Comparison of ENCODE assay signal across 39 cellular contexts in genomic region chr17:57733085-57733484, GRCh38. TPM values are rescaled to one million over a fixed set of nuclear protein-coding genes. Genes with fewer than 3 reads are reported as not detected.
"Had no signal": no experiment of that assay in that cellular context is flagged by ENCODE, and none has a peak within 500 bp of the region (broad histone marks: within the 10 kb centered on the region; RNA-seq: fewer than 3 reads in every experiment).

No MANE protein-coding gene starts in this region.

- FAIRE-seq: bronchial epithelial cell, TTC549 had no signal

- H3K9me3 Mint-ChIP-seq: activated B cell treated with CpG ODN at 0.5 μM for 24 hours; activated CD4-positive, alpha-beta memory T cell treated with anti-CD3 and anti-CD28 coated beads for 36 hours; activated CD4-positive, alpha-beta T cell treated with anti-CD3 and anti-CD28 coated beads, Interleukin-2, amount 10 ng/mL, durations not matched to agents 24 days and 14 days; activated naive CD4-positive, alpha-beta T cell treated with anti-CD3 and anti-CD28 coated beads, Interleukin-2, amount 10 ng/mL, durations not matched to agents 7 days and 5 days; activated naive CD4-positive, alpha-beta T cell treated with anti-CD3 and anti-CD28 coated beads, Interleukin-2, amount 50 U/mL, for 24 hours; activated naive CD8-positive, alpha-beta T cell treated with anti-CD3 and anti-CD28 coated beads, Interleukin-2, amount 10 ng/mL, durations not matched to agents 7 days and 5 days; activated naive CD8-positive, alpha-beta T cell treated with anti-CD3 and anti-CD28 coated beads, Interleukin-2, amount 50 U/mL, for 24 hours; activated T-cell treated with anti-CD3 and anti-CD28 coated beads, Interleukin-2, amount 50 U/mL, for 24 hours; activated T-helper 2 cell treated with anti-CD3 and anti-CD28 coated beads, Interferon-gamma antibody, Interleukin-2, Interleukin-4, amounts not matched to agents 10 μg/mL and 5 μg/mL and 100 μg/mL, durations not matched to agents 14 hours and 24 hours and 36 hours; central memory CD8-positive, alpha-beta T cell; T-helper 1 cell treated with Interleukin-12 subunit alpha and Interleukin-12 subunit beta and Interleukin-4 antibody, amounts not matched to agents 30 μg/mL and 1 μg/mL, for 36 hours; T-helper 2 cell treated with Interferon-gamma antibody and Interleukin-4, amounts not matched to agents 5 μg/mL and 100 μg/mL, for 36 hours had no signal

- H3K27ac Mint-ChIP-seq: activated B cell treated with CpG ODN at 0.5 μM for 24 hours; activated CD4-positive, alpha-beta memory T cell treated with anti-CD3 and anti-CD28 coated beads for 36 hours; activated CD4-positive, alpha-beta T cell treated with anti-CD3 and anti-CD28 coated beads, Interleukin-2, amount 10 ng/mL, durations not matched to agents 24 days and 14 days; activated CD8-positive, alpha-beta memory T cell treated with anti-CD3 and anti-CD28 coated beads, Interleukin-2, amount 10 ng/mL, durations not matched to agents 7 days and 5 days; activated CD8-positive, alpha-beta T cell treated with anti-CD3 and anti-CD28 coated beads, Interleukin-2, amount 10 ng/mL, durations not matched to agents 7 days and 5 days; activated naive CD4-positive, alpha-beta T cell treated with anti-CD3 and anti-CD28 coated beads, Interleukin-2, amount 10 ng/mL, durations not matched to agents 7 days and 5 days; activated naive CD4-positive, alpha-beta T cell treated with anti-CD3 and anti-CD28 coated beads, Interleukin-2, amount 50 U/mL, for 24 hours; activated naive CD8-positive, alpha-beta T cell; activated naive CD8-positive, alpha-beta T cell treated with anti-CD3 and anti-CD28 coated beads, Interleukin-2, amount 10 ng/mL, durations not matched to agents 7 days and 5 days; activated naive CD8-positive, alpha-beta T cell treated with anti-CD3 and anti-CD28 coated beads, Interleukin-2, amount 50 U/mL, for 24 hours; activated T-cell treated with anti-CD3 and anti-CD28 coated beads, Interleukin-2, amount 50 U/mL, for 24 hours; activated T-helper 2 cell treated with anti-CD3 and anti-CD28 coated beads, Interferon-gamma antibody, Interleukin-2, Interleukin-4, amounts not matched to agents 10 μg/mL and 5 μg/mL and 100 μg/mL, durations not matched to agents 14 hours and 24 hours and 36 hours; T-helper 1 cell treated with Interleukin-12 subunit alpha and Interleukin-12 subunit beta and Interleukin-4 antibody, amounts not matched to agents 30 μg/mL and 1 μg/mL, for 36 hours; T-helper 2 cell treated with Interferon-gamma antibody and Interleukin-4, amounts not matched to agents 5 μg/mL and 100 μg/mL, for 36 hours had no signal

- H3K27me3 ChIP-seq: ascending aorta had no signal

- ATAC-seq: activated CD8-positive, alpha-beta memory T cell treated with anti-CD3 and anti-CD28 coated beads, Interleukin-2, amount 10 ng/mL, durations not matched to agents 7 days and 5 days; activated CD8-positive, alpha-beta T cell treated with anti-CD3 and anti-CD28 coated beads, Interleukin-2, amount 10 ng/mL, durations not matched to agents 7 days and 5 days; activated naive CD8-positive, alpha-beta T cell treated with anti-CD3 and anti-CD28 coated beads, Interleukin-2, amount 50 U/mL, for 24 hours had no signal

- H3K27me3 Mint-ChIP-seq: activated B cell treated with CpG ODN at 0.5 μM for 24 hours; activated CD4-positive, alpha-beta memory T cell treated with anti-CD3 and anti-CD28 coated beads for 36 hours; activated naive CD4-positive, alpha-beta T cell treated with anti-CD3 and anti-CD28 coated beads, Interleukin-2, amount 50 U/mL, for 24 hours; activated naive CD8-positive, alpha-beta T cell; activated naive CD8-positive, alpha-beta T cell treated with anti-CD3 and anti-CD28 coated beads, Interleukin-2, amount 50 U/mL, for 24 hours; activated T-cell treated with anti-CD3 and anti-CD28 coated beads, Interleukin-2, amount 50 U/mL, for 24 hours had no signal

- H3K4me3 Mint-ChIP-seq: activated B cell treated with CpG ODN at 0.5 μM for 24 hours; activated CD4-positive, alpha-beta memory T cell treated with anti-CD3 and anti-CD28 coated beads for 36 hours; activated CD4-positive, alpha-beta T cell treated with anti-CD3 and anti-CD28 coated beads, Interleukin-2, amount 10 ng/mL, durations not matched to agents 24 days and 14 days; activated CD8-positive, alpha-beta memory T cell treated with anti-CD3 and anti-CD28 coated beads, Interleukin-2, amount 10 ng/mL, durations not matched to agents 7 days and 5 days; activated CD8-positive, alpha-beta T cell treated with anti-CD3 and anti-CD28 coated beads, Interleukin-2, amount 10 ng/mL, durations not matched to agents 7 days and 5 days; activated naive CD4-positive, alpha-beta T cell treated with anti-CD3 and anti-CD28 coated beads, Interleukin-2, amount 10 ng/mL, durations not matched to agents 7 days and 5 days; activated naive CD4-positive, alpha-beta T cell treated with anti-CD3 and anti-CD28 coated beads, Interleukin-2, amount 50 U/mL, for 24 hours; activated naive CD8-positive, alpha-beta T cell; activated naive CD8-positive, alpha-beta T cell treated with anti-CD3 and anti-CD28 coated beads, Interleukin-2, amount 10 ng/mL, durations not matched to agents 7 days and 5 days; activated naive CD8-positive, alpha-beta T cell treated with anti-CD3 and anti-CD28 coated beads, Interleukin-2, amount 50 U/mL, for 24 hours; activated T-cell treated with anti-CD3 and anti-CD28 coated beads, Interleukin-2, amount 50 U/mL, for 24 hours; brain; central memory CD8-positive, alpha-beta T cell; T-helper 1 cell treated with Interleukin-12 subunit alpha and Interleukin-12 subunit beta and Interleukin-4 antibody, amounts not matched to agents 30 μg/mL and 1 μg/mL, for 36 hours; T-helper 2 cell treated with Interferon-gamma antibody and Interleukin-4, amounts not matched to agents 5 μg/mL and 100 μg/mL, for 36 hours had no signal

- DNase-seq: activated B cell treated with CpG ODN at 0.5 μM for 24 hours; activated CD4-positive, alpha-beta memory T cell treated with anti-CD3 and anti-CD28 coated beads for 36 hours; activated CD4-positive, alpha-beta T cell treated with anti-CD3 and anti-CD28 coated beads for 4 hours; activated CD4-positive, alpha-beta T cell treated with anti-CD3 and anti-CD28 coated beads, Interleukin-2, amount 10 ng/mL, durations not matched to agents 24 days and 14 days; activated CD4-positive, alpha-beta T cell treated with anti-CD3 and anti-CD28 coated beads, Interleukin-2, amount 50 U/mL, for 1 hour; activated CD4-positive, alpha-beta T cell treated with anti-CD3 and anti-CD28 coated beads, Interleukin-2, amount 50 U/mL, for 4 hours; activated CD4-positive, CD25-positive, alpha-beta regulatory T cell treated with anti-CD3 and anti-CD28 coated beads, Interleukin-2, amount 50 U/mL, for 72 hours; activated CD8-positive, alpha-beta memory T cell treated with anti-CD3 and anti-CD28 coated beads for 24 hours; activated CD8-positive, alpha-beta memory T cell treated with anti-CD3 and anti-CD28 coated beads, Interleukin-2, amount 10 ng/mL, durations not matched to agents 7 days and 5 days; activated CD8-positive, alpha-beta memory T cell treated with anti-CD3 and anti-CD28 coated beads, Interleukin-2, amount 50 U/mL, for 48 hours; activated CD8-positive, alpha-beta T cell treated with anti-CD3 and anti-CD28 coated beads, Interleukin-2, amount 10 ng/mL, durations not matched to agents 7 days and 5 days; activated effector memory CD4-positive, alpha-beta T cell treated with Interleukin-2 at 50 U/mL for 16 hours; activated gamma-delta T cell; activated naive CD4-positive, alpha-beta T cell treated with anti-CD3 and anti-CD28 coated beads, Interleukin-2, amount 10 ng/mL, durations not matched to agents 7 days and 5 days; activated naive CD4-positive, alpha-beta T cell treated with Interleukin-2 at 50 U/mL for 16 hours; activated naive CD8-positive, alpha-beta T cell treated with anti-CD3 and anti-CD28 coated beads, Interleukin-2, amount 10 ng/mL, durations not matched to agents 7 days and 5 days; activated naive CD8-positive, alpha-beta T cell treated with anti-CD3 and anti-CD28 coated beads, Interleukin-2, amount 50 U/mL, for 24 hours; activated T-cell treated with anti-CD3 and anti-CD28 coated beads, Interleukin-2, amount 50 U/mL, for 24 hours; activated T-cell treated with anti-CD3 and anti-CD28 coated beads, Interleukin-2, amount 50 U/mL, for 48 hours; amygdala; anterior cingulate cortex; caudate nucleus; cerebellar nuclear complex; T-helper 2 cell; T-helper 9 cell had no signal

- H3K4me1 ChIP-seq: ascending aorta had no signal

- H3K4me1 Mint-ChIP-seq: activated CD4-positive, alpha-beta T cell treated with anti-CD3 and anti-CD28 coated beads, Interleukin-2, amount 10 ng/mL, durations not matched to agents 24 days and 14 days; activated CD8-positive, alpha-beta memory T cell treated with anti-CD3 and anti-CD28 coated beads, Interleukin-2, amount 10 ng/mL, durations not matched to agents 7 days and 5 days; activated naive CD4-positive, alpha-beta T cell treated with anti-CD3 and anti-CD28 coated beads, Interleukin-2, amount 10 ng/mL, durations not matched to agents 7 days and 5 days; activated naive CD4-positive, alpha-beta T cell treated with anti-CD3 and anti-CD28 coated beads, Interleukin-2, amount 50 U/mL, for 24 hours; central memory CD8-positive, alpha-beta T cell had no signal

- H3K9me3 ChIP-seq: ascending aorta had no signal

- H3K27ac ChIP-seq: ascending aorta, cardiac muscle cell, VCaP had no signal

- H3K36me3 ChIP-seq: ascending aorta, cardiac muscle cell had no signal

- H3K36me3 Mint-ChIP-seq: activated CD4-positive, alpha-beta memory T cell treated with anti-CD3 and anti-CD28 coated beads for 36 hours; activated CD8-positive, alpha-beta memory T cell treated with anti-CD3 and anti-CD28 coated beads, Interleukin-2, amount 10 ng/mL, durations not matched to agents 7 days and 5 days; activated naive CD4-positive, alpha-beta T cell treated with anti-CD3 and anti-CD28 coated beads, Interleukin-2, amount 10 ng/mL, durations not matched to agents 7 days and 5 days; activated naive CD4-positive, alpha-beta T cell treated with anti-CD3 and anti-CD28 coated beads, Interleukin-2, amount 50 U/mL, for 24 hours; activated naive CD8-positive, alpha-beta T cell; activated naive CD8-positive, alpha-beta T cell treated with anti-CD3 and anti-CD28 coated beads, Interleukin-2, amount 10 ng/mL, durations not matched to agents 7 days and 5 days; brain had no signal

- H3K4me3 ChIP-seq: ascending aorta, cardiac muscle cell had no signal

RNA-seq across cellular contexts. Expression of gene CCDC182, which starts 12.0 kb away (rescaled TPM):
- total RNA-seq: activated B cell treated with CpG ODN at 0.5 μM for 24 hours; activated CD4-positive, alpha-beta memory T cell treated with anti-CD3 and anti-CD28 coated beads for 36 hours; activated CD4-positive, alpha-beta T cell treated with anti-CD3 and anti-CD28 coated beads, Interleukin-2, amount 10 ng/mL, durations not matched to agents 24 days and 14 days; activated CD8-positive, alpha-beta memory T cell treated with anti-CD3 and anti-CD28 coated beads, Interleukin-2, amount 10 ng/mL, durations not matched to agents 7 days and 5 days; activated CD8-positive, alpha-beta T cell treated with anti-CD3 and anti-CD28 coated beads, Interleukin-2, amount 10 ng/mL, durations not matched to agents 7 days and 5 days; activated naive CD8-positive, alpha-beta T cell treated with anti-CD3 and anti-CD28 coated beads, Interleukin-2, amount 10 ng/mL, durations not matched to agents 7 days and 5 days; activated T-helper 2 cell treated with anti-CD3 and anti-CD28 coated beads, Interferon-gamma antibody, Interleukin-2, Interleukin-4, amounts not matched to agents 10 μg/mL and 5 μg/mL and 100 μg/mL, durations not matched to agents 14 hours and 24 hours and 36 hours; ascending aorta; bronchial epithelial cell; cardiac muscle cell; chondrocyte had no signal
- polyA plus RNA-seq: adipose tissue, cardiac muscle cell had no signal
